Comparison of ENCODE assay signal across 19 cellular contexts in genomic region chr19:52635786-52636570, GRCh38. TPM values are rescaled to one million over a fixed set of nuclear protein-coding genes. Genes with fewer than 3 reads are reported as not detected.
DNase-seq lines count a peak whose midpoint lies in the region; ATAC-seq and TF ChIP-seq lines count a peak whose summit lies in the region.
"Had no signal": no experiment of that assay in that cellular context is flagged by ENCODE, and none has a peak within 500 bp of the region (broad histone marks: within the 10 kb centered on the region; RNA-seq: fewer than 3 reads in every experiment).

No MANE protein-coding gene starts in this region.

- CTCF ChIA-PET in activated CD4-positive, alpha-beta T cell treated with anti-CD3 and anti-CD28 coated beads for 36 hours (lab: Charles Lee): no interaction called here

- no peaks in the 10 kb centered on the region for H3K9me3 ChIP-seq in Loucy (ENCODE audit: insufficient read depth, low read depth, low read length)
- H3K9me3 ChIP-seq: prostate gland, upper lobe of left lung had no signal

- no peaks in the 10 kb centered on the region for H3K36me3 ChIP-seq in Loucy (ENCODE audit: insufficient read depth, low read length)
- H3K36me3 ChIP-seq: prostate gland had no signal

- intact Hi-C loops in activated CD4-positive, alpha-beta T cell treated with anti-CD3 and anti-CD28 coated beads for 36 hours (cut with DNase I, micrococcal nuclease): loop anchor here in 1 of 2 experiments (5.0 kb wide), 1 partner anchor 261 kb away; the partner anchor contains the start of gene ZNF320

- H3K9ac ChIP-seq in Loucy (ENCODE audit: low read depth, low read length, poor library complexity, severe bottlenecking): no peak overlapping the region

- DNase-seq in activated CD4-positive, alpha-beta T cell treated with anti-CD3 and anti-CD28 coated beads for 36 hours: no peak
- no peak for DNase-seq in activated CD4-positive, alpha-beta T cell treated with anti-CD3 and anti-CD28 coated beads for 48 hours
- DNase-seq in fibroblast of peridontal ligament (ENCODE audit: extremely low read depth) (peak; percentile 5), osteocyte (ENCODE audit: extremely low spot score, unreplicated experiment) (no peak), putamen (ENCODE audit: low spot score) (no peak), GM03348 (ENCODE audit: low spot score) (no peak)
- DNase-seq: amygdala, foreskin melanocyte, KG1, left lung, NCI-H1092 treated with DMSO at 0.1 percent for 48 hours, NCI-H82, Peyer's patch, spleen, upper lobe of left lung had no signal

- peak overlapping the region; percentile 92 for H3K4me3 Mint-ChIP-seq in activated CD4-positive, alpha-beta T cell treated with anti-CD3 and anti-CD28 coated beads for 36 hours
- H3K4me3 Mint-ChIP-seq in osteocyte (ENCODE audit: unreplicated experiment): peak overlapping the region; percentile 88

- no peaks in the 10 kb centered on the region for H3K27me3 ChIP-seq in Loucy (ENCODE audit: insufficient read depth, low read length, poor library complexity, severe bottlenecking)
- H3K27me3 ChIP-seq: left lung, Peyer's patch, spleen, upper lobe of left lung had no signal

- peak overlapping the region; percentile 93 for H3K4me2 ChIP-seq in Loucy (ENCODE audit: low read depth, low read length, poor library complexity, severe bottlenecking)

- H3K4me3 ChIP-seq in Loucy (ENCODE audit: low read length, poor library complexity, severe bottlenecking): no peak overlapping the region
- H3K4me3 ChIP-seq: left lung, Peyer's patch, prostate gland, upper lobe of left lung had no signal

- POLR2A ChIA-PET in activated CD4-positive, alpha-beta T cell treated with anti-CD3 and anti-CD28 coated beads for 36 hours (lab: Charles Lee): no interaction called here

- H3F3A ChIP-seq in Loucy (ENCODE audit: low read depth): no peaks in the 10 kb centered on the region

- peaks cover 4% of the 10 kb centered on the region for H3K9me3 Mint-ChIP-seq in activated CD4-positive, alpha-beta T cell treated with anti-CD3 and anti-CD28 coated beads for 36 hours (ENCODE audit: low read depth)
- H3K9me3 Mint-ChIP-seq in osteocyte (ENCODE audit: unreplicated experiment): no peaks in the 10 kb centered on the region

- H2AFZ ChIP-seq in Loucy (ENCODE audit: low read length): no peak overlapping the region

- peak overlapping the region; percentile 20 for H3K27ac Mint-ChIP-seq in activated CD4-positive, alpha-beta T cell treated with anti-CD3 and anti-CD28 coated beads for 36 hours
- H3K27ac Mint-ChIP-seq in osteocyte (ENCODE audit: unreplicated experiment): no peak overlapping the region

- H4K20me1 ChIP-seq in Loucy (ENCODE audit: insufficient read depth, low read length, poor library complexity, severe bottlenecking): peaks cover 4% of the 10 kb centered on the region

- H3K36me3 Mint-ChIP-seq in activated CD4-positive, alpha-beta T cell treated with anti-CD3 and anti-CD28 coated beads for 36 hours (ENCODE audit: low read depth): peaks cover 29% of the 10 kb centered on the region
- H3K36me3 Mint-ChIP-seq in osteocyte (ENCODE audit: unreplicated experiment): peaks cover 28% of the 10 kb centered on the region

- no peak for ATAC-seq in activated CD4-positive, alpha-beta T cell treated with anti-CD3 and anti-CD28 coated beads for 36 hours
- no peak for ATAC-seq in GM21529 (IDR thresholded peaks at IDR 0.05; ENCODE audit: unreplicated experiment)
- ATAC-seq: left lung; stimulated activated memory B cell treated with anti-CD40 and anti-IgM and Interleukin-4, amounts not matched to agents 10 μg/mL and 1 μg/mL and 100 μg/mL, for 72 hours had no signal

- TF ChIP-seq CTCF in Loucy (conservative IDR thresholded peaks at IDR 0.05; ENCODE audit: low read length) (no peak), osteocyte (IDR thresholded peaks at IDR 0.05) (no peak)

- no peaks in the 10 kb centered on the region for H3K9me2 ChIP-seq in Loucy (replicated peaks; ENCODE audit: low read depth, low read length)

- no peaks in the 10 kb centered on the region; the same call in 1 of the 2 replicates for H3K79me2 ChIP-seq in Loucy (ENCODE audit: insufficient read depth, low read length)

- peaks cover 15% of the 10 kb centered on the region for H3K4me1 Mint-ChIP-seq in activated CD4-positive, alpha-beta T cell treated with anti-CD3 and anti-CD28 coated beads for 36 hours
- H3K4me1 Mint-ChIP-seq in osteocyte (ENCODE audit: unreplicated experiment): peaks cover 24% of the 10 kb centered on the region

- H3K27me3 Mint-ChIP-seq in activated CD4-positive, alpha-beta T cell treated with anti-CD3 and anti-CD28 coated beads for 36 hours: no peaks in the 10 kb centered on the region
- no peaks in the 10 kb centered on the region for H3K27me3 Mint-ChIP-seq in osteocyte (ENCODE audit: unreplicated experiment)
- H3K27me3 Mint-ChIP-seq: stimulated activated memory B cell treated with anti-CD40 and anti-IgM and Interleukin-4, amounts not matched to agents 10 μg/mL and 1 μg/mL and 100 μg/mL, for 72 hours had no signal

- H3K4me1 ChIP-seq in Loucy (ENCODE audit: insufficient read depth, low read length, poor library complexity, severe bottlenecking): peaks cover 10% of the 10 kb centered on the region
- H3K4me1 ChIP-seq: prostate gland had no signal

RNA-seq across cellular contexts. Expression of gene ZNF83, which starts 2.2 kb away (rescaled TPM):
- 10 to 100 TPM; 23.8 to 27.5 TPM for total RNA-seq in activated CD4-positive, alpha-beta T cell treated with anti-CD3 and anti-CD28 coated beads for 36 hours
- total RNA-seq in osteocyte: 55.6 and 58.1 TPM in 2 replicates
